ENCODE assay signal across 8 cellular contexts in genomic region chr1:181128592-181129497, GRCh38. TPM values are rescaled to one million over a fixed set of nuclear protein-coding genes. Genes with fewer than 3 reads are reported as not detected.
DNase-seq lines count a peak whose midpoint lies in the region; ATAC-seq and TF ChIP-seq lines count a peak whose summit lies in the region.

No MANE protein-coding gene starts in this region.

- H3K27ac ChIP-seq in Panc1 (ENCODE audit: low read length) (peak overlapping the region; percentile 51; the same call in 1 of the 2 replicates), right atrium auricular region (peak overlapping the region; percentile 8 to 53), upper lobe of left lung (peak overlapping the region; percentile 57 to 77 (median 72))

- no peaks in the 10 kb centered on the region for H3K27me3 ChIP-seq in Panc1 (ENCODE audit: control insufficient read depth, insufficient read depth, low read length)
- H3K27me3 ChIP-seq in right atrium auricular region, result no peaks in the 10 kb centered on the region
- H3K27me3 ChIP-seq in upper lobe of left lung, result no peaks in the 10 kb centered on the region

- in situ Hi-C loops in Panc1 (cut with HindIII; ENCODE audit: low pct_unique_long_range_greater_than_20kb, low sequenced_read_pairs), result no loop called here

- CTCF ChIA-PET in Panc1 (lab: Charles Lee), result interaction anchor here (0.7 kb wide), 1 partner anchor 14 kb away, joined by 3 read pairs; no protein-coding TSS in a partner anchor

- no peaks in the 10 kb centered on the region for H3K36me3 ChIP-seq in Panc1 (ENCODE audit: control insufficient read depth, insufficient read depth, low read length)
- no peaks in the 10 kb centered on the region for H3K36me3 ChIP-seq in right atrium auricular region
- H3K36me3 ChIP-seq in upper lobe of left lung, result no peaks in the 10 kb centered on the region

- TF ChIP-seq CTCF in Panc1 (IDR thresholded peaks at IDR 0.05) (no peak), right atrium auricular region (IDR thresholded peaks at IDR 0.05) (no peak), upper lobe of left lung (IDR thresholded peaks at IDR 0.05) (no peak)

- POLR2A ChIA-PET in Panc1 (lab: Charles Lee), result interaction anchor here (0.6 kb wide), 1 partner anchor 208 kb away, joined by 7 read pairs; no protein-coding TSS in a partner anchor

- H3K9me3 ChIP-seq in Panc1 (ENCODE audit: control insufficient read depth, insufficient read depth, low read depth, low read length) (no peaks in the 10 kb centered on the region), right atrium auricular region (no peaks in the 10 kb centered on the region), upper lobe of left lung (no peaks in the 10 kb centered on the region)

- peak; percentile 96 for DNase-seq in CD1c-positive myeloid dendritic cell (ENCODE audit: extremely low spot score)
- no peak for DNase-seq in Panc1 (ENCODE audit: low read depth, low spot score)
- no peak for DNase-seq in right atrium auricular region (ENCODE audit: low spot score)
- DNase-seq in upper lobe of left lung, result peak; percentile 70 to 84
- no peak for DNase-seq in hepatic stellate cell (ENCODE audit: low spot score)
- DNase-seq in NCI-H187 (lab: John Stamatoyannopoulos, UW), result no peak

- peak in 1 of 4 donors; percentile 39 for TF ChIP-seq EP300 in upper lobe of left lung (IDR thresholded peaks at IDR 0.05)

- H3K4me3 ChIP-seq in Panc1 (ENCODE audit: low read depth in 2 of 2, low read length in 2 of 2) (no peak overlapping the region), right atrium auricular region (no peak overlapping the region), upper lobe of left lung (no peak overlapping the region)

- ATAC-seq in GM19324 (IDR thresholded peaks at IDR 0.05; ENCODE audit: low FRiP score, unreplicated experiment) (peak; percentile 65), HG03342 (IDR thresholded peaks at IDR 0.05; ENCODE audit: unreplicated experiment) (peak; percentile 48), Panc1 (peak; percentile 16; the same call in 1 of the 2 replicates), upper lobe of left lung (ENCODE audit: low FRiP score in 2 of 2) (peak in 1 of 2 donors; percentile 67)

- intact Hi-C loops in Panc1 (cut with micrococcal nuclease; ENCODE audit: unreplicated experiment), result no loop called here

- BruUV-seq in Panc1 (replicated peaks; lab: Mats Ljungman, UMichigan), result no TSS peak

- whole genome bisulfite sequencing in upper lobe of left lung, 2 donors, result 45 to 62% methylated on average over 13 to 19 of the region's 19 CpGs

- peaks cover 38% of the 10 kb centered on the region for H3K4me1 ChIP-seq in Panc1 (ENCODE audit: control insufficient read depth, insufficient read depth, low read length)
- peaks cover 0 to 43% of the 10 kb centered on the region in 2 donors for H3K4me1 ChIP-seq in right atrium auricular region
- peaks cover 28 to 45% (median 33%) of the 10 kb centered on the region in 4 donors for H3K4me1 ChIP-seq in upper lobe of left lung

- TF ChIP-seq POLR2A in upper lobe of left lung (IDR thresholded peaks at IDR 0.05), result peak in 1 of 4 donors; percentile 48

RNA-seq across cellular contexts. Expression of gene IER5, which starts 40.3 kb away (rescaled TPM):
- total RNA-seq in Panc1 (2021; ENCODE audit: unreplicated experiment) (20.4 TPM), right atrium auricular region (10 to 100 TPM; 25.6 to 55.1 TPM), upper lobe of left lung (10 to 100 TPM; 15.0 to 43.6 (median 26.1) TPM)
- 14.2 TPM for polyA plus RNA-seq in Panc1 (2012; ENCODE audit: insufficient read length)

Comparison
In these comparisons a context has a peak if more than half of its experiments do, and no peak if none do; other contexts are left out.
1. DNase-seq: peak in CD1c-positive myeloid dendritic cell (single experiment) and upper lobe of left lung (2 of 2); none in Panc1 (single experiment), right atrium auricular region (single experiment), hepatic stellate cell (single experiment) and NCI-H187 (0 of 2).
2. Peak in every context shown above with its lines, with median percentiles within 50 percentile points of each other: H3K27ac ChIP-seq.